ENCODE assay signal across 16 cellular contexts in genomic region chr4:16195209-16195608, GRCh38.
"Had no signal": no experiment of that assay in that cellular context is flagged by ENCODE, and none has a peak within 500 bp of the region (broad histone marks: within the 10 kb centered on the region; RNA-seq: fewer than 3 reads in every experiment).

No MANE protein-coding gene starts in this region.

- H3K4me3 Mint-ChIP-seq: activated naive CD4-positive, alpha-beta T cell treated with anti-CD3 and anti-CD28 coated beads, Interleukin-2, amount 10 ng/mL, durations not matched to agents 7 days and 5 days; naive B cell; neural progenitor cell; T-helper 2 cell treated with Interferon-gamma antibody and Interleukin-4, amounts not matched to agents 5 μg/mL and 100 μg/mL, for 36 hours had no signal

- H3K27ac Mint-ChIP-seq: activated naive CD4-positive, alpha-beta T cell treated with anti-CD3 and anti-CD28 coated beads, Interleukin-2, amount 10 ng/mL, durations not matched to agents 7 days and 5 days; activated T-helper 2 cell treated with anti-CD3 and anti-CD28 coated beads, Interferon-gamma antibody, Interleukin-2, Interleukin-4, amounts not matched to agents 10 μg/mL and 5 μg/mL and 100 μg/mL, durations not matched to agents 14 hours and 24 hours and 36 hours; neural progenitor cell; T-helper 2 cell treated with Interferon-gamma antibody and Interleukin-4, amounts not matched to agents 5 μg/mL and 100 μg/mL, for 36 hours had no signal

- H3K27me3 ChIP-seq: body of pancreas, esophagus squamous epithelium, hepatocyte, neural progenitor cell, pancreas, sigmoid colon, spleen had no signal

- H3K27ac ChIP-seq: coronary artery, esophagus squamous epithelium, hepatocyte, neural progenitor cell, pancreas, spleen had no signal

- ATAC-seq: body of pancreas, pancreas had no signal

- H3K36me3 ChIP-seq: neural progenitor cell had no signal

- H3K9me3 ChIP-seq: body of pancreas, esophagus squamous epithelium, pancreas, sigmoid colon, spleen had no signal

- H3K4me3 ChIP-seq: body of pancreas, coronary artery, esophagus squamous epithelium, hepatocyte, neural progenitor cell, pancreas, sigmoid colon, spleen had no signal

- H3K27me3 Mint-ChIP-seq: activated naive CD4-positive, alpha-beta T cell treated with anti-CD3 and anti-CD28 coated beads, Interleukin-2, amount 10 ng/mL, durations not matched to agents 7 days and 5 days; naive B cell had no signal

- DNase-seq: activated CD4-positive, CD25-positive, alpha-beta regulatory T cell; activated naive CD4-positive, alpha-beta T cell treated with anti-CD3 and anti-CD28 coated beads, Interleukin-2, amount 10 ng/mL, durations not matched to agents 7 days and 5 days; body of pancreas; central memory CD4-positive, alpha-beta T cell; effector CD4-positive, alpha-beta T cell; esophagus squamous epithelium; islet precursor cell; naive B cell; pancreas; sigmoid colon; spleen had no signal

- H3K9me3 Mint-ChIP-seq: activated naive CD4-positive, alpha-beta T cell treated with anti-CD3 and anti-CD28 coated beads, Interleukin-2, amount 10 ng/mL, durations not matched to agents 7 days and 5 days; activated T-helper 2 cell treated with anti-CD3 and anti-CD28 coated beads, Interferon-gamma antibody, Interleukin-2, Interleukin-4, amounts not matched to agents 10 μg/mL and 5 μg/mL and 100 μg/mL, durations not matched to agents 14 hours and 24 hours and 36 hours; naive B cell; neural progenitor cell; T-helper 2 cell treated with Interferon-gamma antibody and Interleukin-4, amounts not matched to agents 5 μg/mL and 100 μg/mL, for 36 hours had no signal
